Comparison of ENCODE assay signal across 11 cellular contexts in the genomic region with DNA sequence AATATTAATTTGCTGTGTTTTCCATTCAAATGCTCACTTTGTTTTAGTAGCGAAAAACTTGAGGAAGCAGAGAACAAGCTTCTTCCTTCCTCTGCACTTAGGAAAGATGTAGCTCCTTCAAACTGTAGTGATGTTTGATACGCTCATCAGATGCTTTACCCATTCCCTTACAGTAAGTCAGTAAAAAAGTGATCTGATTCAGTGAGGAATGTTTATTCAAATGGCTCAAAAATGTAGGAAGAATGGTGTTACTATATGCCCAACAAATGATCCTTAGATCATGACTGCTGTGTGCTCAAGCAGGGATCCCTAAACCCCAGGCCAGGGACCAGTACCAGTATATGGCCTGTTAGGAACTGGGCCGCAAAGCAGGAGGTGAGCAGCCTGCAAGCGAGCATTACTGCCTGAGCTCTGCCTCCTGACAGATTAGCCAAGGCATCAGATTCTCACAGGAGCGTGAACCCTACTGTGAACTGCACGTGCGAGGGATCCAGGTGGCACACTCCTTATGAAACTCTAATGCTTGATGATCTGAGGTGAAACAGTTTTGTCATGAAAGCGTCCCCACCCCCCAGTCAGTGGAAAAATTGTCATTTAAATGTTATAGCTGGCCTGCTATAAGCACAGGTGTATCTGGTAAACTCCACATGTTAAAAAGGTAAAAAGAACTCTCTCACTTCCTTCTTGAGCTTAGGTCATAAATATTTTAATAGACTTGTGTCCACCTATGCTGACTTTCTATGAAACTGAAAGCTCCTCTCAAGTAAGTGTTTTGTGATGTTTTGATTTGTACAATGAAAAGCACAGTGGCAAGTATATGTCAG.
DNase-seq lines count a peak whose midpoint lies in the region; ATAC-seq and TF ChIP-seq lines count a peak whose summit lies in the region.
"Had no signal": no experiment of that assay in that cellular context is flagged by ENCODE, and none has a peak within 500 bp of the region (broad histone marks: within the 10 kb centered on the region; RNA-seq: fewer than 3 reads in every experiment).

No MANE protein-coding gene starts in this region.

- peaks cover 15% of the 10 kb centered on the region for H3K4me1 Mint-ChIP-seq in activated naive CD8-positive, alpha-beta T cell treated with anti-CD3 and anti-CD28 coated beads, Interleukin-2, amount 50 U/mL, for 24 hours
- peaks cover 12% of the 10 kb centered on the region for H3K4me1 Mint-ChIP-seq in activated naive CD8-positive, alpha-beta T cell treated with anti-CD3 and anti-CD28 coated beads for 36 hours
- peaks cover 4% of the 10 kb centered on the region for H3K4me1 Mint-ChIP-seq in T-helper 2 cell treated with Interferon-gamma antibody and Interleukin-4, amounts not matched to agents 5 μg/mL and 100 μg/mL, for 36 hours (ENCODE audit: low read depth)

- peak overlapping the region; percentile 22 for H3K27ac Mint-ChIP-seq in activated naive CD8-positive, alpha-beta T cell treated with anti-CD3 and anti-CD28 coated beads, Interleukin-2, amount 50 U/mL, for 24 hours
- H3K27ac Mint-ChIP-seq in activated naive CD8-positive, alpha-beta T cell treated with anti-CD3 and anti-CD28 coated beads for 36 hours, result no peak overlapping the region
- H3K27ac Mint-ChIP-seq in T-helper 2 cell treated with Interferon-gamma antibody and Interleukin-4, amounts not matched to agents 5 μg/mL and 100 μg/mL, for 36 hours, result no peak overlapping the region
- H3K27ac Mint-ChIP-seq: activated naive CD4-positive, alpha-beta T cell treated with anti-CD3 and anti-CD28 coated beads, Interleukin-2, amount 10 ng/mL, durations not matched to agents 7 days and 5 days; T-helper 1 cell treated with Interleukin-12 subunit alpha and Interleukin-12 subunit beta and Interleukin-4 antibody, amounts not matched to agents 30 μg/mL and 1 μg/mL, for 36 hours had no signal

- 93 to 100% methylated on average over 2 to 8 of the region's 8 CpGs for WGBS in transverse colon (ENCODE audit: low coverage in 1 of 2), 2 donors

- no peaks in the 10 kb centered on the region for H3K9me3 Mint-ChIP-seq in activated naive CD8-positive, alpha-beta T cell treated with anti-CD3 and anti-CD28 coated beads, Interleukin-2, amount 50 U/mL, for 24 hours
- H3K9me3 Mint-ChIP-seq in activated naive CD8-positive, alpha-beta T cell treated with anti-CD3 and anti-CD28 coated beads for 36 hours, result no peaks in the 10 kb centered on the region
- no peaks in the 10 kb centered on the region for H3K9me3 Mint-ChIP-seq in T-helper 2 cell treated with Interferon-gamma antibody and Interleukin-4, amounts not matched to agents 5 μg/mL and 100 μg/mL, for 36 hours
- H3K9me3 Mint-ChIP-seq: activated naive CD4-positive, alpha-beta T cell treated with anti-CD3 and anti-CD28 coated beads, Interleukin-2, amount 10 ng/mL, durations not matched to agents 7 days and 5 days; T-helper 1 cell treated with Interleukin-12 subunit alpha and Interleukin-12 subunit beta and Interleukin-4 antibody, amounts not matched to agents 30 μg/mL and 1 μg/mL, for 36 hours had no signal

- no peak for TF ChIP-seq EP300 in transverse colon (IDR thresholded peaks at IDR 0.05; ENCODE audit: low read depth)

- TF ChIP-seq POLR2A in transverse colon (IDR thresholded peaks at IDR 0.05), result no peak

- in situ Hi-C loops in transverse colon (cut with MboI; ENCODE audit: low pct_ligation_motif_present in 1 of 4, low pct_unique_long_range_greater_than_20kb in 1 of 4, low sequenced_read_pairs in 3 of 4), result no loop called here

- H3K27me3 Mint-ChIP-seq in activated naive CD8-positive, alpha-beta T cell treated with anti-CD3 and anti-CD28 coated beads, Interleukin-2, amount 50 U/mL, for 24 hours, result no peaks in the 10 kb centered on the region
- no peaks in the 10 kb centered on the region for H3K27me3 Mint-ChIP-seq in activated naive CD8-positive, alpha-beta T cell treated with anti-CD3 and anti-CD28 coated beads for 36 hours
- no peaks in the 10 kb centered on the region for H3K27me3 Mint-ChIP-seq in T-helper 2 cell treated with Interferon-gamma antibody and Interleukin-4, amounts not matched to agents 5 μg/mL and 100 μg/mL, for 36 hours (ENCODE audit: low read depth)
- H3K27me3 Mint-ChIP-seq: activated naive CD4-positive, alpha-beta T cell treated with anti-CD3 and anti-CD28 coated beads, Interleukin-2, amount 10 ng/mL, durations not matched to agents 7 days and 5 days had no signal

- H3K9me3 ChIP-seq in transverse colon, result no peaks in the 10 kb centered on the region

- no peaks in the 10 kb centered on the region for H3K27me3 ChIP-seq in transverse colon

- no peaks in the 10 kb centered on the region for H3K4me1 ChIP-seq in transverse colon

- no peak overlapping the region for H3K27ac ChIP-seq in transverse colon

- H3K4me3 Mint-ChIP-seq in activated naive CD8-positive, alpha-beta T cell treated with anti-CD3 and anti-CD28 coated beads, Interleukin-2, amount 50 U/mL, for 24 hours, result no peak overlapping the region
- H3K4me3 Mint-ChIP-seq in activated naive CD8-positive, alpha-beta T cell treated with anti-CD3 and anti-CD28 coated beads for 36 hours, result no peak overlapping the region
- H3K4me3 Mint-ChIP-seq in T-helper 2 cell treated with Interferon-gamma antibody and Interleukin-4, amounts not matched to agents 5 μg/mL and 100 μg/mL, for 36 hours, result no peak overlapping the region
- H3K4me3 Mint-ChIP-seq: activated naive CD4-positive, alpha-beta T cell treated with anti-CD3 and anti-CD28 coated beads, Interleukin-2, amount 10 ng/mL, durations not matched to agents 7 days and 5 days; T-helper 1 cell treated with Interleukin-12 subunit alpha and Interleukin-12 subunit beta and Interleukin-4 antibody, amounts not matched to agents 30 μg/mL and 1 μg/mL, for 36 hours had no signal

- intact Hi-C loops in transverse colon (cut with DNase I; ENCODE audit: low total_unique reads), result no loop called here

- no peaks in the 10 kb centered on the region for H3K36me3 ChIP-seq in transverse colon

- no peaks in the 10 kb centered on the region for H3K36me3 Mint-ChIP-seq in activated naive CD8-positive, alpha-beta T cell treated with anti-CD3 and anti-CD28 coated beads, Interleukin-2, amount 50 U/mL, for 24 hours (ENCODE audit: low read depth)
- H3K36me3 Mint-ChIP-seq in activated naive CD8-positive, alpha-beta T cell treated with anti-CD3 and anti-CD28 coated beads for 36 hours, result peaks cover 2% of the 10 kb centered on the region
- H3K36me3 Mint-ChIP-seq in T-helper 2 cell treated with Interferon-gamma antibody and Interleukin-4, amounts not matched to agents 5 μg/mL and 100 μg/mL, for 36 hours (ENCODE audit: low read depth), result no peaks in the 10 kb centered on the region
- H3K36me3 Mint-ChIP-seq: activated naive CD4-positive, alpha-beta T cell treated with anti-CD3 and anti-CD28 coated beads, Interleukin-2, amount 10 ng/mL, durations not matched to agents 7 days and 5 days had no signal

- H3K4me3 ChIP-seq in transverse colon, result no peak overlapping the region

- no peak for TF ChIP-seq CTCF in transverse colon (IDR thresholded peaks at IDR 0.05)

- DNase-seq in activated naive CD8-positive, alpha-beta T cell treated with anti-CD3 and anti-CD28 coated beads, Interleukin-2, amount 50 U/mL, for 24 hours, result no peak
- DNase-seq in activated naive CD8-positive, alpha-beta T cell treated with anti-CD3 and anti-CD28 coated beads for 36 hours, result no peak
- peak; percentile 30 for DNase-seq in transverse colon
- DNase-seq in DMS79 (lab: John Stamatoyannopoulos, UW), result no peak
- no peak for DNase-seq in T-helper 2 cell treated with Interferon-gamma antibody and Interleukin-4, amounts not matched to agents 5 μg/mL and 100 μg/mL, for 36 hours (ENCODE audit: low spot score)
- DNase-seq in activated CD8-positive, alpha-beta memory T cell treated with anti-CD3 and anti-CD28 coated beads for 24 hours, result no peak
- DNase-seq: activated naive CD4-positive, alpha-beta T cell treated with anti-CD3 and anti-CD28 coated beads, Interleukin-2, amount 10 ng/mL, durations not matched to agents 7 days and 5 days; erythroblast had no signal

- no peak for ATAC-seq in activated naive CD8-positive, alpha-beta T cell treated with anti-CD3 and anti-CD28 coated beads, Interleukin-2, amount 50 U/mL, for 24 hours
- ATAC-seq in HG02678 (IDR thresholded peaks at IDR 0.05; ENCODE audit: unreplicated experiment) (peak; percentile 89), HG03575 (IDR thresholded peaks at IDR 0.05; ENCODE audit: extremely low read depth, insufficient number of reproducible peaks, low FRiP score, unreplicated experiment) (peak; percentile 68)
